In genomic region chr2:31568585-31569201, GRCh38 we compare ENCODE assay signal across 8 cellular contexts. TPM values are rescaled to one million over a fixed set of nuclear protein-coding genes. Genes with fewer than 3 reads are reported as not detected.
"Had no signal": no experiment of that assay in that cellular context is flagged by ENCODE, and none has a peak within 500 bp of the region (broad histone marks: within the 10 kb centered on the region; RNA-seq: fewer than 3 reads in every experiment).

No MANE protein-coding gene starts in this region.

- H2AFZ ChIP-seq: GM23338 had no signal

- H3K27me3 Mint-ChIP-seq: IgD-negative memory B cell had no signal

- H3K4me3 ChIP-seq: GM23338 had no signal

- H3K27ac Mint-ChIP-seq: GM23338, H9, IgD-negative memory B cell had no signal

- ATAC-seq: GM23338, HepG2 had no signal

- H3K36me3 Mint-ChIP-seq: IgD-negative memory B cell had no signal

- DNase-seq: H9, HCEC 1CT had no signal

- H3K4me3 Mint-ChIP-seq: GM23338, H9, IgD-negative memory B cell had no signal

- H3K27ac ChIP-seq: HL-60 had no signal

- H3K4me1 Mint-ChIP-seq: GM23338, IgD-negative memory B cell had no signal

- H3K4me2 ChIP-seq: GM23338 had no signal

RNA-seq across cellular contexts. Expression of gene SRD5A2, which starts 12.0 kb away (rescaled TPM):
- total RNA-seq: H1, H9, HepG2, HT1080 had no signal
- polyA plus RNA-seq: IgD-negative memory B cell had no signal
